Comparison of ENCODE assay signal across 9 cellular contexts in the genomic region with DNA sequence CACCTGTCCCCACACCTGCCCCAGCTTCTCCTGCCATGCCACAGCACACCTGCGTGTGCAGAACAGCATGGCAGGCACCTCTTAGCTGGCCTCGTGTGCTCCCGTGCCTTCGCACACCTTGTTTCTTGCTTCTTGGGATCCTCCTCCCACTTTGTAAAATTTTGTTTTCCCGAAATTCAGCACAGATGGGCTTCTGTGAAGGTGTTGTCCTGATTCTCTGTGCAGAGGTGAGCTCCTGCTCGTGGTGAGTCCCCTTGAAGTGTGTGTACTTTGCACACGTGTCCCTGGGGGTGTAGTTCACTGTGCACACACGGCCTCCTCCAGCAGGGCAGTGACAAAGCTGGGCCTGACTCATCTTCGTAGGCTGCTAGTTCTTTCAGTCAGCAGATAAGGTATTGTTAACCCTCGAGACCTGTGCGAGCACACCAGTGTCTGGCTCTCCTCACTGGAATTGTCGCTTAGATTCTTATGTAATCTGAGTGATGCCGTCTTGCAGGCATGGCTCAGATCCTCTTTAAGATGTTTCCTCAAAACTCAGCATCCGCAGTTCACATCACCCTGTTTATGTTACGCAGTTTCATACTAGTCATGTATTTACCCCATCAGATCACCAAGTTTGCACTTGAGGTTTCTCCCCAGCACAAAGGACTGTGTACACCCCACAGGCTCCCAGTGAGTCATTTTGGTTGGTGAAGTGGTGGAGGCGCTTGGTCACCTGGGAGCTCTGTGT.
DNase-seq lines count a peak whose midpoint lies in the region; ATAC-seq and TF ChIP-seq lines count a peak whose summit lies in the region.
"Had no signal": no experiment of that assay in that cellular context is flagged by ENCODE, and none has a peak within 500 bp of the region (broad histone marks: within the 10 kb centered on the region; RNA-seq: fewer than 3 reads in every experiment).

No MANE protein-coding gene starts in this region.

- intact Hi-C loops in esophagus squamous epithelium (cut with DNase I): no loop called here

- H3K9me3 ChIP-seq in osteoblast (ENCODE audit: low read depth, low read length) (no peaks in the 10 kb centered on the region), esophagus squamous epithelium (no peaks in the 10 kb centered on the region)

- H3K27me3 ChIP-seq in osteoblast (ENCODE audit: insufficient read depth, low read length) (no peaks in the 10 kb centered on the region), esophagus squamous epithelium (no peaks in the 10 kb centered on the region)

- H3K4me2 ChIP-seq in osteoblast (ENCODE audit: insufficient read depth, low read length): no peak overlapping the region

- H3K36me3 ChIP-seq in osteoblast (ENCODE audit: insufficient read depth, low read length) (no peaks in the 10 kb centered on the region), esophagus squamous epithelium (no peaks in the 10 kb centered on the region)

- 62 to 79% methylated on average over 14 to 16 of the region's 16 CpGs for WGBS in esophagus squamous epithelium, 2 donors

- H2AFZ ChIP-seq in osteoblast (ENCODE audit: low read length): no peak overlapping the region

- TF ChIP-seq POLR2A in esophagus squamous epithelium (IDR thresholded peaks at IDR 0.05): no peak

- no peak overlapping the region for H3K4me3 ChIP-seq in osteoblast (ENCODE audit: insufficient read depth, low read length)
- no peak overlapping the region for H3K4me3 ChIP-seq in esophagus squamous epithelium

- TF ChIP-seq CTCF in osteoblast (IDR thresholded peaks at IDR 0.05; ENCODE audit: extremely low read depth, low read depth, low read length) (no peak), omental fat pad (IDR thresholded peaks at IDR 0.05) (no peak), esophagus squamous epithelium (IDR thresholded peaks at IDR 0.05) (no peak)

- H3K79me2 ChIP-seq in osteoblast (ENCODE audit: insufficient read depth, low read length): peaks cover 64% of the 10 kb centered on the region

- H3K4me1 ChIP-seq in osteoblast (ENCODE audit: insufficient read depth, low read length) (peaks cover 6% of the 10 kb centered on the region), esophagus squamous epithelium (peaks cover 0 to 39% (median 7%) of the 10 kb centered on the region in 3 donors)

- H3K27ac ChIP-seq in osteoblast (ENCODE audit: low read depth, low read length) (no peak overlapping the region), esophagus squamous epithelium (no peak overlapping the region)

- DNase-seq in NCI-H146 (lab: John Stamatoyannopoulos, UW) (peak; percentile 9), NCI-H146 treated with DMSO at 0.1 percent for 48 hours (lab: John Stamatoyannopoulos, UW; ENCODE audit: unreplicated experiment) (no peak), M059J (ENCODE audit: low read depth) (peak; percentile 49), amniotic epithelial cell (ENCODE audit: low read depth) (peak; percentile 48), osteoblast (ENCODE audit: insufficient read length, low spot score, missing footprints) (peak; percentile 55), NCI-H526 (lab: John Stamatoyannopoulos, UW) (no peak), omental fat pad (ENCODE audit: low spot score) (no peak), esophagus squamous epithelium (lab: John Stamatoyannopoulos, UW) (no peak)
- DNase-seq: cortex of kidney had no signal

- no peak for ATAC-seq in omental fat pad (ENCODE audit: low FRiP score)

- peaks cover 69% of the 10 kb centered on the region for H4K20me1 ChIP-seq in osteoblast (ENCODE audit: insufficient read depth, low read length)

Comparison
In these comparisons a context has a peak if more than half of its experiments do, and no peak if none do; other contexts are left out.
1. DNase-seq: peak in NCI-H146 (single experiment), M059J (single experiment), amniotic epithelial cell (single experiment) and osteoblast (single experiment); none in NCI-H146 treated with DMSO at 0.1 percent for 48 hours (single experiment), NCI-H526 (0 of 2), omental fat pad (single experiment) and esophagus squamous epithelium (single experiment).